ENCODE assay signal across 2 cellular contexts in the genomic region with DNA sequence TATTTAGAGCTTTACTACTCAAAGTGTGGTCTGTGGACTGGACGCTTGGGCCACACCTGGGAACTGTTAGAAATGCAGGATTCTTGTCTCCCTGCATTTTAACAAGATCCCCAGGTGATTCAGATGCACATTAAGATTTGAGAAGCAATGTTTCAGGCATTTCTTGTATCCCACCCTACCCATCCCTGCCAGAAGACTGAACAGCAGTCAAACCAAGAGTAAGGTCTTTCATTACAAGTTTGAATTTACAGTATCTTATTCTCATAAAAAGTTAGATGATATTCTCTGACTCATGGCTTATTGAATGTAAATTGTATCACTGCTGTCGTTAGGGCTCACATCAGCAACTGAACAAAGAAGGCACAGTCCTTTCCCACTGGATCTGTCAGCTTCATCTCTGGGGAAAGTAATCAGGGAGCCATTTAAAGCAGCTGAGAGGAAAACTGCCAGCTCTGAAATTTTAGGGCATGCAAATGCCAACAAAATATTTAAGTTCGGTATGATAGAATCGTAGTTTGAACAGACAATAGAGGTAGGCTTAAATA.
A peak's percentile ranks its signal among the peaks of the same experiment; 100 is the strongest.
TF ChIP-seq lines count a peak whose summit lies in the region.

No MANE protein-coding gene starts in this region.

TF ChIP-seq in A549, 52 proteins besides CTCF, POLR2A, EP300 and RAD21:
- TF ChIP-seq TP53 (CRISPR knock-in tag; IDR thresholded peaks at IDR 0.05) (no peak), NR3C1 (IDR thresholded peaks at IDR 0.05) (no peak), CHD4 (IDR thresholded peaks at IDR 0.05; ENCODE audit: borderline replicate concordance) (no peak), NPAS2 (CRISPR knock-in tag; IDR thresholded peaks at IDR 0.05; ENCODE audit: borderline replicate concordance) (no peak), ZNF302 (CRISPR knock-in tag; IDR thresholded peaks at IDR 0.05) (no peak), CEBPB (IDR thresholded peaks at IDR 0.05) (no peak), TFCP2L1 (CRISPR knock-in tag; IDR thresholded peaks at IDR 0.05) (no peak), USF2 (IDR thresholded peaks at IDR 0.05) (no peak), EHF (CRISPR knock-in tag; IDR thresholded peaks at IDR 0.05) (no peak), ATOH8 (CRISPR knock-in tag; IDR thresholded peaks at IDR 0.05; ENCODE audit: low read depth) (no peak), SMC3 (IDR thresholded peaks at IDR 0.05) (no peak), ZC3H11A (IDR thresholded peaks at IDR 0.05) (no peak), MAFK (IDR thresholded peaks at IDR 0.05; ENCODE audit: partially characterized antibody) (no peak)
- TF ChIP-seq, protein P1, sequence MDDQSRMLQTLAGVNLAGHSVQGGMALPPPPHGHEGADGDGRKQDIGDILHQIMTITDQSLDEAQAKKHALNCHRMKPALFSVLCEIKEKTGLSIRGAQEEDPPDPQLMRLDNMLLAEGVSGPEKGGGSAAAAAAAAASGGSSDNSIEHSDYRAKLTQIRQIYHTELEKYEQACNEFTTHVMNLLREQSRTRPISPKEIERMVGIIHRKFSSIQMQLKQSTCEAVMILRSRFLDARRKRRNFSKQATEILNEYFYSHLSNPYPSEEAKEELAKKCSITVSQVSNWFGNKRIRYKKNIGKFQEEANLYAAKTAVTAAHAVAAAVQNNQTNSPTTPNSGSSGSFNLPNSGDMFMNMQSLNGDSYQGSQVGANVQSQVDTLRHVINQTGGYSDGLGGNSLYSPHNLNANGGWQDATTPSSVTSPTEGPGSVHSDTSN (IDR thresholded peaks at IDR 0.05), result no peak

TF ChIP-seq in SK-N-SH, 30 proteins besides CTCF, POLR2A, EP300 and RAD21:
- TF ChIP-seq, protein P1 (IDR thresholded peaks at IDR 0.05), result peak; percentile 44; the same call in 1 of the 2 replicates
- TF ChIP-seq FOXJ3 (CRISPR knock-in tag; IDR thresholded peaks at IDR 0.05) (no peak), FOSL2 (IDR thresholded peaks at IDR 0.05; ENCODE audit: borderline replicate concordance, low read depth) (peak; percentile 26; the same call in 1 of the 2 replicates), JUND (IDR thresholded peaks at IDR 0.05) (peak; percentile 15; the same call in 1 of the 2 replicates), NRF1 (IDR thresholded peaks at IDR 0.05; ENCODE audit: low read depth, low read length) (no peak)
